In the genomic region with DNA sequence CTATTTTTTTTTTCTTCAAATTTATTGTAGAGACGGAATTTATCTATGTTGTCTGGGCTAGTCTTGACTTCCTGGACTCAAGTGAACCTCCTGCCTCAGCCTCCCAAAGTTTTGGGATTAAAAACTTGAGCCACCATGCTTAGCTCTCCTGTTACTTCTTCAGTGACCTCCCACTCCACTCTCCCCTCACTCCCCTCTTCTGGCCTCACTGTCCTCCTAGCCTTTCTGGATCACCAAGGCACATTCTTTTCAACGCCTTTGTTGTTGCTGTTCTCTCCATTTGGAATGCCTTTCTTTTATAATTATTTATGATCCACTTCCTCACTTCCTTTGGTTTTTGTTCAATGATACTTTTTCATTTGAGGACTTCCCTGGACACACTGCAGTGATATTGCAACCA, we compare ENCODE assay signal across 29 cellular contexts.
"Had no signal": no experiment of that assay in that cellular context is flagged by ENCODE, and none has a peak within 500 bp of the region (broad histone marks: within the 10 kb centered on the region; RNA-seq: fewer than 3 reads in every experiment).

No MANE protein-coding gene starts in this region.

- H3K27me3 Mint-ChIP-seq: stimulated activated memory B cell treated with anti-CD40 and anti-IgM and Interleukin-4, amounts not matched to agents 10 μg/mL and 1 μg/mL and 100 μg/mL, for 72 hours; stimulated activated naive B cell treated with anti-CD40 and anti-IgM and Interleukin-4, amounts not matched to agents 10 μg/mL and 1 μg/mL and 100 μg/mL, for 72 hours; stimulated activated naive CD8-positive, alpha-beta T cell treated with anti-CD3 and anti-CD28 coated beads, Interleukin-15, amount 100 ng/mL, for 72 hours; stimulated activated naive CD8-positive, alpha-beta T cell treated with anti-CD3 and anti-CD28 coated beads, Interleukin-15, Interleukin-2, amounts not matched to agents 100 ng/mL and 50 ng/mL, for 24 hours; type B pancreatic cell had no signal

- DNase-seq: stimulated activated CD4-positive, alpha-beta T cell treated with anti-CD3 and anti-CD28 coated beads, Interleukin-2, amount 100 ng/mL, for 48 hours; stimulated activated CD4-positive, alpha-beta T cell treated with anti-CD3 and anti-CD28 coated beads, Interleukin-4, amount 100 ng/mL, for 1 hour; stimulated activated CD4-positive, alpha-beta T cell treated with anti-CD3 and anti-CD28 coated beads, Interleukin-4, amount 100 ng/mL, for 24 hours; stimulated activated CD4-positive, alpha-beta T cell treated with anti-CD3 and anti-CD28 coated beads, Interleukin-4, amount 100 ng/mL, for 4 hours; stimulated activated CD8-positive, alpha-beta memory T cell treated with anti-CD3 and anti-CD28 coated beads, Interleukin-4, amount 100 ng/mL, for 48 hours; stimulated activated naive B cell treated with anti-CD40 and anti-IgM and Interleukin-4, amounts not matched to agents 10 μg/mL and 1 μg/mL and 100 μg/mL, for 72 hours; stimulated activated naive CD4-positive, alpha-beta T cell; stimulated activated naive CD4-positive, alpha-beta T cell treated with Interleukin-2 at 50 U/mL for 16 hours; stimulated activated naive CD8-positive, alpha-beta T cell treated with anti-CD3 and anti-CD28 coated beads, Interleukin-15, amount 100 ng/mL, for 72 hours; stimulated activated naive CD8-positive, alpha-beta T cell treated with anti-CD3 and anti-CD28 coated beads, Interleukin-15, Interleukin-2, amounts not matched to agents 100 U/mL and 50 U/mL, for 24 hours; stomach; substantia nigra; testis; thyroid gland; tibial artery; transverse colon; trophoblast cell; upper lobe of left lung; upper lobe of right lung; uterus had no signal

- H3K4me3 ChIP-seq: stomach, suprapubic skin, testis, thoracic aorta, thyroid gland, tibial artery, tibial nerve, transverse colon, upper lobe of left lung, upper lobe of right lung, uterus, vagina had no signal

- H3K27me3 ChIP-seq: stomach, suprapubic skin, testis, thyroid gland, tibial artery, tibial nerve, transverse colon, upper lobe of left lung, upper lobe of right lung, uterus, vagina had no signal

- H3K27ac Mint-ChIP-seq: stimulated activated effector memory CD8-positive, alpha-beta T cell treated with anti-CD3 and anti-CD28 coated beads, Interleukin-12 subunit alpha, Interleukin-12 subunit beta, amount 100 ng/mL, for 72 hours; stimulated activated memory B cell treated with anti-CD40 and anti-IgM and Interleukin-4, amounts not matched to agents 10 μg/mL and 1 μg/mL and 100 μg/mL, for 72 hours; stimulated activated naive B cell treated with anti-CD40 and anti-IgM and Interleukin-4, amounts not matched to agents 10 μg/mL and 1 μg/mL and 100 μg/mL, for 72 hours; stimulated activated naive CD8-positive, alpha-beta T cell treated with anti-CD3 and anti-CD28 coated beads, Interleukin-15, amount 100 ng/mL, for 72 hours; stimulated activated naive CD8-positive, alpha-beta T cell treated with anti-CD3 and anti-CD28 coated beads, Interleukin-15, Interleukin-2, amounts not matched to agents 100 ng/mL and 50 ng/mL, for 24 hours; type B pancreatic cell had no signal

- FAIRE-seq: urothelium cell line had no signal

- H3K36me3 ChIP-seq: stomach, suprapubic skin, thoracic aorta, thyroid gland, tibial artery, tibial nerve, transverse colon, upper lobe of left lung, upper lobe of right lung, uterus, vagina had no signal

- H3K9me3 ChIP-seq: stomach, suprapubic skin, testis, thoracic aorta, thyroid gland, tibial artery, tibial nerve, transverse colon, upper lobe of left lung, upper lobe of right lung, uterus, vagina had no signal

- H3K9me3 Mint-ChIP-seq: stimulated activated memory B cell treated with anti-CD40 and anti-IgM and Interleukin-4, amounts not matched to agents 10 μg/mL and 1 μg/mL and 100 μg/mL, for 72 hours; stimulated activated naive B cell treated with anti-CD40 and anti-IgM and Interleukin-4, amounts not matched to agents 10 μg/mL and 1 μg/mL and 100 μg/mL, for 72 hours; stimulated activated naive CD8-positive, alpha-beta T cell treated with anti-CD3 and anti-CD28 coated beads, Interleukin-15, Interleukin-2, amounts not matched to agents 100 ng/mL and 50 ng/mL, for 24 hours; type B pancreatic cell had no signal

- H3K4me1 Mint-ChIP-seq: stimulated activated effector memory CD8-positive, alpha-beta T cell treated with anti-CD3 and anti-CD28 coated beads, Interleukin-12 subunit alpha, Interleukin-12 subunit beta, amount 100 ng/mL, for 72 hours; stimulated activated memory B cell treated with anti-CD40 and anti-IgM and Interleukin-4, amounts not matched to agents 10 μg/mL and 1 μg/mL and 100 μg/mL, for 72 hours; stimulated activated naive B cell treated with anti-CD40 and anti-IgM and Interleukin-4, amounts not matched to agents 10 μg/mL and 1 μg/mL and 100 μg/mL, for 72 hours; stimulated activated naive CD8-positive, alpha-beta T cell treated with anti-CD3 and anti-CD28 coated beads, Interleukin-15, amount 100 ng/mL, for 72 hours had no signal

- H3K36me3 Mint-ChIP-seq: stimulated activated effector memory CD8-positive, alpha-beta T cell treated with anti-CD3 and anti-CD28 coated beads, Interleukin-12 subunit alpha, Interleukin-12 subunit beta, amount 100 ng/mL, for 72 hours; stimulated activated memory B cell treated with anti-CD40 and anti-IgM and Interleukin-4, amounts not matched to agents 10 μg/mL and 1 μg/mL and 100 μg/mL, for 72 hours; stimulated activated naive B cell treated with anti-CD40 and anti-IgM and Interleukin-4, amounts not matched to agents 10 μg/mL and 1 μg/mL and 100 μg/mL, for 72 hours; type B pancreatic cell had no signal

- H3K27ac ChIP-seq: stomach, suprapubic skin, testis, thoracic aorta, thyroid gland, tibial artery, tibial nerve, transverse colon, upper lobe of left lung, upper lobe of right lung, uterus, vagina had no signal

- ATAC-seq: stimulated activated effector memory CD8-positive, alpha-beta T cell treated with anti-CD3 and anti-CD28 coated beads, Interleukin-12 subunit alpha, Interleukin-12 subunit beta, amount 100 ng/mL, for 72 hours; stimulated activated memory B cell treated with anti-CD40 and anti-IgM and Interleukin-4, amounts not matched to agents 10 μg/mL and 1 μg/mL and 100 μg/mL, for 72 hours; stimulated activated naive B cell treated with anti-CD40 and anti-IgM and Interleukin-4, amounts not matched to agents 10 μg/mL and 1 μg/mL and 100 μg/mL, for 72 hours; stimulated activated naive CD8-positive, alpha-beta T cell treated with anti-CD3 and anti-CD28 coated beads, Interleukin-15, amount 100 ng/mL, for 72 hours; stimulated activated naive CD8-positive, alpha-beta T cell treated with anti-CD3 and anti-CD28 coated beads, Interleukin-15, Interleukin-2, amounts not matched to agents 100 U/mL and 50 U/mL, for 24 hours; upper lobe of right lung had no signal

- H3K4me3 Mint-ChIP-seq: stimulated activated effector memory CD8-positive, alpha-beta T cell treated with anti-CD3 and anti-CD28 coated beads, Interleukin-12 subunit alpha, Interleukin-12 subunit beta, amount 100 ng/mL, for 72 hours; stimulated activated memory B cell treated with anti-CD40 and anti-IgM and Interleukin-4, amounts not matched to agents 10 μg/mL and 1 μg/mL and 100 μg/mL, for 72 hours; stimulated activated naive B cell treated with anti-CD40 and anti-IgM and Interleukin-4, amounts not matched to agents 10 μg/mL and 1 μg/mL and 100 μg/mL, for 72 hours; stimulated activated naive CD8-positive, alpha-beta T cell treated with anti-CD3 and anti-CD28 coated beads, Interleukin-15, amount 100 ng/mL, for 72 hours; stimulated activated naive CD8-positive, alpha-beta T cell treated with anti-CD3 and anti-CD28 coated beads, Interleukin-15, Interleukin-2, amounts not matched to agents 100 ng/mL and 50 ng/mL, for 24 hours; type B pancreatic cell had no signal

- H3K4me1 ChIP-seq: stomach, suprapubic skin, testis, thyroid gland, tibial artery, tibial nerve, transverse colon, upper lobe of left lung, upper lobe of right lung, uterus, vagina had no signal
